Comparison of ENCODE assay signal across 31 cellular contexts in genomic region chr7:19701471-19701870, GRCh38.
A peak's percentile ranks its signal among the peaks of the same experiment; 100 is the strongest.
DNase-seq lines count a peak whose midpoint lies in the region; ATAC-seq and TF ChIP-seq lines count a peak whose summit lies in the region.
"Had no signal": no experiment of that assay in that cellular context is flagged by ENCODE, and none has a peak within 500 bp of the region (broad histone marks: within the 10 kb centered on the region; RNA-seq: fewer than 3 reads in every experiment).

No MANE protein-coding gene starts in this region.

- no peaks in the 10 kb centered on the region for H3K9me3 Mint-ChIP-seq in stimulated activated memory B cell treated with anti-CD40 and anti-IgM and Interleukin-4, amounts not matched to agents 10 μg/mL and 1 μg/mL and 100 μg/mL, for 72 hours
- H3K9me3 Mint-ChIP-seq: activated CD4-positive, alpha-beta memory T cell treated with anti-CD3 and anti-CD28 coated beads for 36 hours; activated T-cell treated with anti-CD3 and anti-CD28 coated beads, Interleukin-2, amount 50 U/mL, for 72 hours; CD8-positive, alpha-beta memory T cell; neural crest cell; stimulated activated naive CD8-positive, alpha-beta T cell treated with anti-CD3 and anti-CD28 coated beads, Interleukin-15, Interleukin-2, amounts not matched to agents 100 ng/mL and 50 ng/mL, for 24 hours had no signal

- no peak overlapping the region for H3K4me3 Mint-ChIP-seq in stimulated activated memory B cell treated with anti-CD40 and anti-IgM and Interleukin-4, amounts not matched to agents 10 μg/mL and 1 μg/mL and 100 μg/mL, for 72 hours
- H3K4me3 Mint-ChIP-seq: activated CD4-positive, alpha-beta memory T cell treated with anti-CD3 and anti-CD28 coated beads for 36 hours; activated T-cell treated with anti-CD3 and anti-CD28 coated beads, Interleukin-2, amount 50 U/mL, for 72 hours; B cell; CD8-positive, alpha-beta memory T cell; neural crest cell; stimulated activated naive CD8-positive, alpha-beta T cell treated with anti-CD3 and anti-CD28 coated beads, Interleukin-15, Interleukin-2, amounts not matched to agents 100 ng/mL and 50 ng/mL, for 24 hours had no signal

- H3K36me3 Mint-ChIP-seq in stimulated activated memory B cell treated with anti-CD40 and anti-IgM and Interleukin-4, amounts not matched to agents 10 μg/mL and 1 μg/mL and 100 μg/mL, for 72 hours, result peaks cover 52% of the 10 kb centered on the region

- no peak for ATAC-seq in stimulated activated memory B cell treated with anti-CD40 and anti-IgM and Interleukin-4, amounts not matched to agents 10 μg/mL and 1 μg/mL and 100 μg/mL, for 72 hours
- ATAC-seq: activated T-cell treated with anti-CD3 and anti-CD28 coated beads, Interleukin-2, amount 50 U/mL, for 72 hours; HCT116; left colon; PC-3 had no signal

- peak overlapping the region; percentile 90 for H3K27ac ChIP-seq in VCaP
- H3K27ac ChIP-seq in tibial artery, result no peak overlapping the region
- H3K27ac ChIP-seq: colonic mucosa, epithelial cell of prostate, ovary, testis, uterus had no signal

- intact Hi-C loops in tibial artery (cut with DNase I; ENCODE audit: low total_unique reads), result no loop called here

- H3K36me3 ChIP-seq in tibial artery, result peaks cover 9 to 48% (median 27%) of the 10 kb centered on the region in 3 donors
- H3K36me3 ChIP-seq: colonic mucosa, uterus had no signal

- TF ChIP-seq CTCF in VCaP (conservative IDR thresholded peaks at IDR 0.05), result no peak
- TF ChIP-seq CTCF in tibial artery (IDR thresholded peaks at IDR 0.05), result no peak

- no peak overlapping the region for H3K27ac Mint-ChIP-seq in stimulated activated memory B cell treated with anti-CD40 and anti-IgM and Interleukin-4, amounts not matched to agents 10 μg/mL and 1 μg/mL and 100 μg/mL, for 72 hours
- H3K27ac Mint-ChIP-seq: activated CD4-positive, alpha-beta memory T cell treated with anti-CD3 and anti-CD28 coated beads for 36 hours; activated T-cell treated with anti-CD3 and anti-CD28 coated beads, Interleukin-2, amount 50 U/mL, for 72 hours; B cell; stimulated activated naive CD8-positive, alpha-beta T cell treated with anti-CD3 and anti-CD28 coated beads, Interleukin-15, Interleukin-2, amounts not matched to agents 100 ng/mL and 50 ng/mL, for 24 hours had no signal

- DNase-seq in COLO668 (lab: John Stamatoyannopoulos, UW; ENCODE audit: unreplicated experiment) (peak; percentile 79), NCI-H1092 (lab: John Stamatoyannopoulos, UW) (peak; percentile 2), NCI-H345 (lab: John Stamatoyannopoulos, UW) (peak; percentile 40), middle frontal gyrus (ENCODE audit: extremely low spot score, low spot score) (no peak), tibial artery (no peak), D341Med (ENCODE audit: low spot score) (no peak)
- DNase-seq: activated CD4-positive, alpha-beta memory T cell treated with anti-CD3 and anti-CD28 coated beads for 36 hours; activated CD4-positive, alpha-beta T cell treated with anti-CD3 and anti-CD28 coated beads for 1 hour; activated T-cell treated with anti-CD3 and anti-CD28 coated beads, Interleukin-2, amount 50 U/mL, for 72 hours; CD8-positive, alpha-beta memory T cell; colonic mucosa; DMS79 treated with DMSO at 0.1 percent for 48 hours; effector CD4-positive, alpha-beta T cell; GDM1; Kasumi-1; left colon; mammary epithelial cell; NCI-H1930; NCI-H446; ovary; PC-3; testis; uterus had no signal

- H3K4me1 ChIP-seq in tibial artery, result no peaks in the 10 kb centered on the region
- H3K4me1 ChIP-seq: colonic mucosa, testis, uterus had no signal

- H3K4me3 ChIP-seq in tibial artery, result no peak overlapping the region
- H3K4me3 ChIP-seq: colonic mucosa, ovary, smooth muscle cell, testis, uterus had no signal

- H3K27me3 ChIP-seq in tibial artery, result no peaks in the 10 kb centered on the region
- H3K27me3 ChIP-seq: colonic mucosa, ovary, testis, uterus had no signal

- no peaks in the 10 kb centered on the region for H3K9me3 ChIP-seq in tibial artery
- H3K9me3 ChIP-seq: colonic mucosa, ovary, testis, uterus had no signal

- no peaks in the 10 kb centered on the region for H3K27me3 Mint-ChIP-seq in stimulated activated memory B cell treated with anti-CD40 and anti-IgM and Interleukin-4, amounts not matched to agents 10 μg/mL and 1 μg/mL and 100 μg/mL, for 72 hours
- H3K27me3 Mint-ChIP-seq: activated CD4-positive, alpha-beta memory T cell treated with anti-CD3 and anti-CD28 coated beads for 36 hours; B cell; stimulated activated naive CD8-positive, alpha-beta T cell treated with anti-CD3 and anti-CD28 coated beads, Interleukin-15, Interleukin-2, amounts not matched to agents 100 ng/mL and 50 ng/mL, for 24 hours had no signal

- peaks cover 14% of the 10 kb centered on the region for H3K4me1 Mint-ChIP-seq in stimulated activated memory B cell treated with anti-CD40 and anti-IgM and Interleukin-4, amounts not matched to agents 10 μg/mL and 1 μg/mL and 100 μg/mL, for 72 hours

Comparison
In these comparisons a context has a peak if more than half of its experiments do, and no peak if none do; other contexts are left out.
1. DNase-seq: peak in COLO668 (single experiment), NCI-H1092 (single experiment) and NCI-H345 (single experiment); none in middle frontal gyrus (single experiment), tibial artery (0 of 2) and D341Med (single experiment).